2 cellular contexts compared by ENCODE assay signal in genomic region chr19:33290082-33290815, GRCh38.
TF ChIP-seq lines count a peak whose summit lies in the region.

No MANE protein-coding gene starts in this region.

TF ChIP-seq in HCT116, 20 proteins besides CTCF, POLR2A, EP300 and RAD21:
- no peak for TF ChIP-seq REST (IDR thresholded peaks at IDR 0.05; ENCODE audit: low read depth)
- TF ChIP-seq EZH2 (IDR thresholded peaks at IDR 0.05): no peak
- no peak for TF ChIP-seq CEBPB (IDR thresholded peaks at IDR 0.05; ENCODE audit: low read depth)
- no peak for TF ChIP-seq EZH2phosphoT487 (IDR thresholded peaks at IDR 0.05; ENCODE audit: borderline replicate concordance)
- TF ChIP-seq EGR1 (IDR thresholded peaks at IDR 0.05; ENCODE audit: low read depth): no peak
- TF ChIP-seq ZNF274 (IDR thresholded peaks at IDR 0.05; ENCODE audit: low read depth, low read length): no peak
- no peak for TF ChIP-seq SIN3A (IDR thresholded peaks at IDR 0.05; ENCODE audit: low read depth)
- TF ChIP-seq JUND (IDR thresholded peaks at IDR 0.05): no peak
- TF ChIP-seq ATF3 (IDR thresholded peaks at IDR 0.05): no peak
- TF ChIP-seq TCF7L2 (IDR thresholded peaks at IDR 0.05; ENCODE audit: borderline replicate concordance, extremely low read depth, insufficient read depth, insufficient read length): no peak
- TF ChIP-seq ELF1 (IDR thresholded peaks at IDR 0.05; ENCODE audit: borderline replicate concordance, low read depth): no peak
- no peak for TF ChIP-seq SP1 (IDR thresholded peaks at IDR 0.05; ENCODE audit: low read depth)
- TF ChIP-seq MAX (IDR thresholded peaks at IDR 0.05): no peak
- TF ChIP-seq ZFX (IDR thresholded peaks at IDR 0.05): no peak
- no peak for TF ChIP-seq FOSL1 (IDR thresholded peaks at IDR 0.05; ENCODE audit: low read depth)
- no peak for TF ChIP-seq POLR2AphosphoS5 (IDR thresholded peaks at IDR 0.05; ENCODE audit: low read depth, low read length)

TF ChIP-seq in H1, 55 proteins besides CTCF, POLR2A, EP300 and RAD21:
- no peak for TF ChIP-seq ATF2 (IDR thresholded peaks at IDR 0.05; ENCODE audit: low read length)
- no peak for TF ChIP-seq CEBPB (IDR thresholded peaks at IDR 0.05; ENCODE audit: low read depth, low read length)
- TF ChIP-seq RXRA (IDR thresholded peaks at IDR 0.05; ENCODE audit: insufficient read depth, low read depth, low read length): no peak
- TF ChIP-seq HDAC2 (IDR thresholded peaks at IDR 0.05; ENCODE audit: borderline replicate concordance in 1 of 2, low read depth in 2 of 2, low read length in 2 of 2): no peak
- TF ChIP-seq TAF7 (optimal IDR thresholded peaks at IDR 0.05; ENCODE audit: borderline replicate concordance, low read depth, low read length): no peak
- TF ChIP-seq TCF12 (IDR thresholded peaks at IDR 0.05; ENCODE audit: low read depth, low read length): no peak
- TF ChIP-seq SRF (IDR thresholded peaks at IDR 0.05; ENCODE audit: low read depth, low read length): no peak
- no peak for TF ChIP-seq PHF8 (conservative IDR thresholded peaks at IDR 0.05; ENCODE audit: low read depth, low read length)
- no peak for TF ChIP-seq MAFK (IDR thresholded peaks at IDR 0.05; ENCODE audit: low read depth, low read length)
